15 cellular contexts compared by ENCODE assay signal in genomic region chr22:47165998-47166397, GRCh38.
DNase-seq lines count a peak whose midpoint lies in the region; ATAC-seq and TF ChIP-seq lines count a peak whose summit lies in the region.
"Had no signal": no experiment of that assay in that cellular context is flagged by ENCODE, and none has a peak within 500 bp of the region (broad histone marks: within the 10 kb centered on the region; RNA-seq: fewer than 3 reads in every experiment).

No MANE protein-coding gene starts in this region.

- H3K27me3 Mint-ChIP-seq in natural killer cell treated with Interleukin-12 subunit alpha and Interleukin-12 subunit beta and Interleukin-15 and Interleukin-18, amount 100 ng/mL, for 72 hours: no peaks in the 10 kb centered on the region
- H3K27me3 Mint-ChIP-seq in natural killer cell (ENCODE audit: low read depth in 2 of 2): no peaks in the 10 kb centered on the region
- peaks cover 9% of the 10 kb centered on the region for H3K27me3 Mint-ChIP-seq in glutamatergic neuron (ENCODE audit: unreplicated experiment)
- H3K27me3 Mint-ChIP-seq: activated B cell treated with CpG ODN at 0.5 μM for 24 hours; activated T-helper 17 cell treated with anti-CD3 and anti-CD28 coated beads, Interleukin-2, amount 50 U/mL, for 72 hours had no signal

- TF ChIP-seq CTCF in natural killer cell (IDR thresholded peaks at IDR 0.05) (no peak), glutamatergic neuron (IDR thresholded peaks at IDR 0.05; ENCODE audit: partially characterized antibody, unreplicated experiment) (no peak)

- H3K27ac Mint-ChIP-seq in natural killer cell treated with Interleukin-12 subunit alpha and Interleukin-12 subunit beta and Interleukin-15 and Interleukin-18, amount 100 ng/mL, for 72 hours: no peak overlapping the region
- H3K27ac Mint-ChIP-seq in natural killer cell: no peak overlapping the region
- peak overlapping the region; percentile 39 for H3K27ac Mint-ChIP-seq in glutamatergic neuron (ENCODE audit: unreplicated experiment)
- H3K27ac Mint-ChIP-seq: activated B cell treated with CpG ODN at 0.5 μM for 24 hours; activated T-helper 17 cell treated with anti-CD3 and anti-CD28 coated beads, Interleukin-2, amount 50 U/mL, for 72 hours had no signal

- peaks cover 0 to 2% of the 10 kb centered on the region in 2 donors for H3K4me1 Mint-ChIP-seq in natural killer cell treated with Interleukin-12 subunit alpha and Interleukin-12 subunit beta and Interleukin-15 and Interleukin-18, amount 100 ng/mL, for 72 hours (ENCODE audit: low read depth in 2 of 2)
- H3K4me1 Mint-ChIP-seq in natural killer cell (peaks cover 6 to 10% of the 10 kb centered on the region in 2 donors), glutamatergic neuron (ENCODE audit: low read depth, unreplicated experiment) (peaks cover 5% of the 10 kb centered on the region)
- H3K4me1 Mint-ChIP-seq: activated T-helper 17 cell treated with anti-CD3 and anti-CD28 coated beads, Interleukin-2, amount 50 U/mL, for 72 hours had no signal

- ATAC-seq in natural killer cell treated with Interleukin-12 subunit alpha and Interleukin-12 subunit beta and Interleukin-15 and Interleukin-18, amount 100 ng/mL, for 72 hours: no peak
- ATAC-seq in natural killer cell: no peak
- ATAC-seq in HG02973 (IDR thresholded peaks at IDR 0.05; ENCODE audit: unreplicated experiment): no peak
- no peak for ATAC-seq in HG03442 (IDR thresholded peaks at IDR 0.05; ENCODE audit: unreplicated experiment)
- ATAC-seq: activated T-helper 17 cell treated with anti-CD3 and anti-CD28 coated beads, Interleukin-2, amount 50 U/mL, for 72 hours; heart left ventricle had no signal

- H3K9me3 Mint-ChIP-seq in natural killer cell treated with Interleukin-12 subunit alpha and Interleukin-12 subunit beta and Interleukin-15 and Interleukin-18, amount 100 ng/mL, for 72 hours: no peaks in the 10 kb centered on the region
- H3K9me3 Mint-ChIP-seq in natural killer cell: no peaks in the 10 kb centered on the region
- H3K9me3 Mint-ChIP-seq in glutamatergic neuron (ENCODE audit: unreplicated experiment): peaks cover 18% of the 10 kb centered on the region
- H3K9me3 Mint-ChIP-seq: activated B cell treated with CpG ODN at 0.5 μM for 24 hours; activated T-helper 17 cell treated with anti-CD3 and anti-CD28 coated beads, Interleukin-2, amount 50 U/mL, for 72 hours; immature natural killer cell had no signal

- intact Hi-C loops in natural killer cell (cut with micrococcal nuclease): no loop called here

- no peaks in the 10 kb centered on the region for H3K36me3 Mint-ChIP-seq in natural killer cell treated with Interleukin-12 subunit alpha and Interleukin-12 subunit beta and Interleukin-15 and Interleukin-18, amount 100 ng/mL, for 72 hours
- no peaks in the 10 kb centered on the region for H3K36me3 Mint-ChIP-seq in natural killer cell
- peaks cover 11% of the 10 kb centered on the region for H3K36me3 Mint-ChIP-seq in glutamatergic neuron (ENCODE audit: unreplicated experiment)

- peak; percentile 5 for DNase-seq in natural killer cell treated with Interleukin-12 subunit alpha and Interleukin-12 subunit beta and Interleukin-15 and Interleukin-18, amount 100 ng/mL, for 72 hours (ENCODE audit: low spot score)
- no peak for DNase-seq in natural killer cell
- DNase-seq in NCI-H526 treated with DMSO at 0.1 percent for 48 hours (lab: John Stamatoyannopoulos, UW): peak; percentile 10
- DNase-seq in glutamatergic neuron: peak; percentile 14
- DNase-seq in NCI-H524 treated with DMSO at 0.1 percent for 48 hours (lab: John Stamatoyannopoulos, UW): no peak
- DNase-seq in effector CD8-positive, alpha-beta T cell (lab: John Stamatoyannopoulos, UW): no peak
- DNase-seq: activated B cell treated with CpG ODN at 0.5 μM for 24 hours; Calu3; immature natural killer cell; KBM-7; stimulated activated CD4-positive, alpha-beta T cell treated with anti-CD3 and anti-CD28 coated beads, Interleukin-4, amount 100 ng/mL, for 4 hours had no signal

- no peak overlapping the region for H3K4me3 Mint-ChIP-seq in natural killer cell treated with Interleukin-12 subunit alpha and Interleukin-12 subunit beta and Interleukin-15 and Interleukin-18, amount 100 ng/mL, for 72 hours
- H3K4me3 Mint-ChIP-seq in natural killer cell (no peak overlapping the region), glutamatergic neuron (ENCODE audit: unreplicated experiment) (no peak overlapping the region)
- H3K4me3 Mint-ChIP-seq: activated B cell treated with CpG ODN at 0.5 μM for 24 hours; activated T-helper 17 cell treated with anti-CD3 and anti-CD28 coated beads, Interleukin-2, amount 50 U/mL, for 72 hours; immature natural killer cell had no signal

Comparison
In these comparisons a context has a peak if more than half of its experiments do, and no peak if none do; other contexts are left out.
1. DNase-seq: peak in natural killer cell treated with Interleukin-12 subunit alpha and Interleukin-12 subunit beta and Interleukin-15 and Interleukin-18, amount 100 ng/mL, for 72 hours (single experiment), NCI-H526 treated with DMSO at 0.1 percent for 48 hours (single experiment) and glutamatergic neuron (single experiment); none in natural killer cell (single experiment), NCI-H524 treated with DMSO at 0.1 percent for 48 hours (single experiment) and effector CD8-positive, alpha-beta T cell (single experiment).